Comparison of ENCODE assay signal across 23 cellular contexts in genomic region chrX:63417649-63418048, GRCh38.
"Had no signal": no experiment of that assay in that cellular context is flagged by ENCODE, and none has a peak within 500 bp of the region (broad histone marks: within the 10 kb centered on the region; RNA-seq: fewer than 3 reads in every experiment).

No MANE protein-coding gene starts in this region.

- H2AFZ ChIP-seq: neural progenitor cell, parathyroid adenoma had no signal

- FAIRE-seq: small intestine had no signal

- DNase-seq: natural killer cell; occipital lobe; ovary; posterior cingulate gyrus; psoas muscle; right cardiac atrium; right lobe of liver; sigmoid colon; small intestine; stimulated activated CD4-positive, alpha-beta T cell treated with anti-CD3 and anti-CD28 coated beads, Interleukin-15, amount 100 ng/mL, for 24 hours; stimulated activated CD4-positive, alpha-beta T cell treated with anti-CD3 and anti-CD28 coated beads, Interleukin-2, amount 100 ng/mL, for 24 hours; stimulated activated CD4-positive, alpha-beta T cell treated with anti-CD3 and anti-CD28 coated beads, Interleukin-2, amount 100 ng/mL, for 48 hours; stimulated activated CD4-positive, alpha-beta T cell treated with anti-CD3 and anti-CD28 coated beads, Interleukin-4, amount 100 ng/mL, for 24 hours; stimulated activated naive B cell treated with anti-CD40 and anti-IgM and Interleukin-4, amounts not matched to agents 10 μg/mL and 1 μg/mL and 100 μg/mL, for 72 hours; stimulated activated naive CD4-positive, alpha-beta T cell treated with Interleukin-2 at 50 U/mL for 16 hours; stomach; thyroid gland; upper lobe of right lung; uterus had no signal

- H3K79me2 ChIP-seq: parathyroid adenoma had no signal

- H3K36me3 ChIP-seq: neural progenitor cell, ovary, right lobe of liver, sigmoid colon, stomach, thoracic aorta, thyroid gland, tibial nerve, upper lobe of right lung, uterus had no signal

- H3K27ac ChIP-seq: neural progenitor cell, ovary, parathyroid adenoma, psoas muscle, right lobe of liver, sigmoid colon, stomach, thoracic aorta, thyroid gland, tibial nerve, upper lobe of right lung, uterus had no signal

- H3K4me3 ChIP-seq: neural progenitor cell, ovary, psoas muscle, right lobe of liver, sigmoid colon, stomach, thoracic aorta, thyroid gland, tibial nerve, upper lobe of right lung, uterus had no signal

- H3K27me3 ChIP-seq: neural progenitor cell, ovary, right lobe of liver, sigmoid colon, stomach, thyroid gland, tibial nerve, upper lobe of right lung, uterus had no signal

- H3K4me1 ChIP-seq: neural progenitor cell, parathyroid adenoma, psoas muscle, right lobe of liver, sigmoid colon, stomach, thyroid gland, tibial nerve, upper lobe of right lung, uterus had no signal

- H3K4me2 ChIP-seq: neural progenitor cell had no signal

- H3K9me3 ChIP-seq: ovary, psoas muscle, right lobe of liver, sigmoid colon, stomach, thoracic aorta, thyroid gland, tibial nerve, upper lobe of right lung, uterus had no signal

- H3K9ac ChIP-seq: neural progenitor cell, parathyroid adenoma had no signal
